ENCODE assay signal across 19 cellular contexts in the genomic region with DNA sequence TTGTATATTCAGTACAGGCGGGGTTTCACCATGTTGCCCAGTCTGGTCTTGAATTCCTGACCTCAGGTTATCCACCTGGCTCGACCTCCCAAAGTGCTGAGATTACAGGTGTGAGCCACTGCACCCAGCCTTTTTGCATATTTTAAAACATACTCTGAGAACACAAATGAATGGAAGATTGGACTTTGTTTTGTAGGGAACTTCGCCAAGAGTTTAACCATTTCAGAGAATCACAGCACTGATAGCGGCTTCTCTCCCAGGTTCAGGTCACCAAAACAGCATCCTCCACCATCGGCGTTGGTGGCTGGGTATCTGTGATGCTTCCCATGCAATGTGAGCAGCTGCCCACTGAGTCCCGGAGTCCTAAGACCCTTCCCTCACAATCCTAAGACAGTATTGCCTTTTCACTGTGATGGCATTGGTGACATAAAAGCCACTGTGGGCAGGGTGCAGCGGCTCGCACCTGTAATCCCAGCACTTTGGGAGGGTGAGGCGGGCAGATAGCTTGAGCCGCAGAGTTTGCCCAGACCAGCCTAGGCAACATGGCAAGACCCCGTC. TPM values are rescaled to one million over a fixed set of nuclear protein-coding genes. Genes with fewer than 3 reads are reported as not detected.
A peak's percentile ranks its signal among the peaks of the same experiment; 100 is the strongest.
DNase-seq lines count a peak whose midpoint lies in the region; ATAC-seq, FAIRE-seq and TF ChIP-seq lines count a peak whose summit lies in the region.
"Had no signal": no experiment of that assay in that cellular context is flagged by ENCODE, and none has a peak within 500 bp of the region (broad histone marks: within the 10 kb centered on the region; RNA-seq: fewer than 3 reads in every experiment).

No MANE protein-coding gene starts in this region.

- intact Hi-C loops in CD14-positive monocyte (cut with micrococcal nuclease) (loop anchor here in 1 of 2 donors (2.0 to 5.0 kb wide), 2 partner anchors 61 to 121 kb away; a partner anchor contains a TSS), K562 (cut with micrococcal nuclease) (loop anchor here (10.0 kb wide), 1 partner anchor 189 kb away; no protein-coding TSS in a partner anchor), HepG2 (cut with micrococcal nuclease; ENCODE audit: unreplicated experiment) (loop anchor here (5.0 kb wide), 1 partner anchor 36 kb away; no protein-coding TSS in a partner anchor), spleen (cut with DNase I; ENCODE audit: low total_unique reads) (loop anchor here (10.0 kb wide), 1 partner anchor 509 kb away; no protein-coding TSS in a partner anchor)

- CTCF ChIA-PET in K562 (lab: Yijun Ruan, JAX; ENCODE audit: low intra/inter-chr PET ratio), result interaction anchor here (0.6 kb wide), 1 partner anchor 56 kb away, joined by 3 read pairs; no protein-coding TSS in a partner anchor
- CTCF ChIA-PET in HepG2 (lab: Yijun Ruan, JAX; ENCODE audit: low intra/inter-chr PET ratio, low total read pairs), result no interaction called here

- H3K27ac Mint-ChIP-seq in CD14-positive monocyte, result peak overlapping the region; percentile 68 to 100 (median 76)
- H3K27ac Mint-ChIP-seq: CD4-positive, alpha-beta T cell; IgD-negative memory B cell had no signal

- no peaks in the 10 kb centered on the region for H3K9me1 ChIP-seq in K562 (ENCODE audit: control insufficient read depth, insufficient read depth, low read length)

- POLR2A ChIA-PET in K562 (lab: Yijun Ruan, JAX) (interaction anchor here (0.5 to 2.2 kb wide), 4 partner anchors 43 to 1229 kb away, joined by 3 to 6 read pairs (median 4); a partner anchor contains a TSS), HepG2 (lab: Yijun Ruan, JAX) (no interaction called here)

- H3K4me2 ChIP-seq in K562 (ENCODE audit: insufficient read depth, low read length), result no peak overlapping the region; the same call in 1 of the 2 replicates
- peak overlapping the region; percentile 68 for H3K4me2 ChIP-seq in HepG2 (ENCODE audit: low read depth, low read length)
- H3K4me2 ChIP-seq: BLaER1 had no signal

- no peaks in the 10 kb centered on the region for H4K20me1 ChIP-seq in K562 (replicated peaks; ENCODE audit: control insufficient read depth, insufficient read depth, low read length)
- H4K20me1 ChIP-seq in HepG2 (ENCODE audit: insufficient read depth, low read length), result no peaks in the 10 kb centered on the region
- H4K20me1 ChIP-seq: BLaER1 had no signal

- TF ChIP-seq EP300 in K562 (IDR thresholded peaks at IDR 0.05; ENCODE audit: low read length), result no peak
- no peak for TF ChIP-seq EP300 in HepG2 (IDR thresholded peaks at IDR 0.05; ENCODE audit: low read depth in 2 of 2, low read length in 2 of 2)
- no peak for TF ChIP-seq EP300 in HepG2 (CRISPR knock-in tag; IDR thresholded peaks at IDR 0.05; ENCODE audit: borderline replicate concordance)

- TF ChIP-seq CTCF in CD14-positive monocyte (IDR thresholded peaks at IDR 0.05) (no peak), K562 (IDR thresholded peaks at IDR 0.05 in 2 of 3, conservative IDR thresholded peaks at IDR 0.05 in 1 of 3; ENCODE audit: insufficient read depth in 2 of 3, low read depth in 1 of 3, low read length in 3 of 3) (no peak), HepG2 (CRISPR knock-in tag; IDR thresholded peaks at IDR 0.05) (no peak), spleen (IDR thresholded peaks at IDR 0.05 in 8 of 11, conservative IDR thresholded peaks at IDR 0.05 in 3 of 11) (no peak)

- H3K9ac ChIP-seq in K562 (ENCODE audit: insufficient read depth in 1 of 2, low read depth in 2 of 2, low read length in 2 of 2) (peak overlapping the region in 1 of 2 experiments; percentile 56; a peak in 1 of 4 replicates), HepG2 (ENCODE audit: insufficient read depth, low read depth, low read length) (no peak overlapping the region)
- H3K9ac ChIP-seq: BLaER1 had no signal

- H3K27me3 ChIP-seq in K562 (ENCODE audit: control insufficient read depth in 2 of 2, insufficient read depth in 2 of 2, low read length in 2 of 2) (no peaks in the 10 kb centered on the region), HepG2 (ENCODE audit: control insufficient read depth in 1 of 2, insufficient read depth in 2 of 2, low read length in 2 of 2) (peaks cover 3 to 26% of the 10 kb centered on the region in 2 experiments; a peak in 4 of 5 replicates), spleen (replicated peaks in 1 of 7) (no peaks in the 10 kb centered on the region)
- H3K27me3 ChIP-seq: BLaER1 had no signal

- FAIRE-seq in K562 (lab: Jason Lieb, UNC), result no peak
- FAIRE-seq in HepG2 (lab: Jason Lieb, UNC), result peak; percentile 73
- FAIRE-seq: G401.6, GM12891, H1 had no signal

- no peaks in the 10 kb centered on the region for H3K36me3 ChIP-seq in K562 (ENCODE audit: control insufficient read depth, insufficient read depth, low read length)
- no peaks in the 10 kb centered on the region for H3K36me3 ChIP-seq in HepG2 (replicated peaks in 1 of 2; ENCODE audit: control insufficient read depth in 1 of 2, insufficient read depth in 2 of 2, low read length in 2 of 2)
- H3K36me3 ChIP-seq in spleen, result no peaks in the 10 kb centered on the region
- H3K36me3 ChIP-seq: BLaER1, HAP-1 had no signal

- TF ChIP-seq POLR2A in K562 (conservative IDR thresholded peaks at IDR 0.05), result no peak
- TF ChIP-seq POLR2A in HepG2 (IDR thresholded peaks at IDR 0.05; ENCODE audit: insufficient read depth in 1 of 2, low read depth in 2 of 2, low read length in 2 of 2), result no peak
- no peak for TF ChIP-seq POLR2A in spleen (IDR thresholded peaks at IDR 0.05)

- no peaks in the 10 kb centered on the region for H3K9me3 ChIP-seq in K562 (replicated peaks; ENCODE audit: control insufficient read depth, insufficient read depth, low read depth, low read length)
- no peaks in the 10 kb centered on the region for H3K9me3 ChIP-seq in HepG2 (ENCODE audit: low read length)
- H3K9me3 ChIP-seq in spleen, result peaks cover 0 to 4% (median 0%) of the 10 kb centered on the region in 8 donors
- H3K9me3 ChIP-seq: BLaER1, HAP-1 had no signal

- peaks cover 23 to 34% of the 10 kb centered on the region in 2 experiments for H3K4me1 ChIP-seq in K562 (replicated peaks in 1 of 2; ENCODE audit: control insufficient read depth in 2 of 2, insufficient read depth in 2 of 2, low read length in 2 of 2)
- H3K4me1 ChIP-seq in HepG2 (ENCODE audit: insufficient read depth, low read length), result peaks cover 46% of the 10 kb centered on the region
- peaks cover 16 to 59% (median 34%) of the 10 kb centered on the region in 6 donors for H3K4me1 ChIP-seq in spleen

- no peaks in the 10 kb centered on the region for H3K79me2 ChIP-seq in K562 (ENCODE audit: control insufficient read depth, insufficient read depth, low read length)
- H3K79me2 ChIP-seq in HepG2 (ENCODE audit: insufficient read depth, low read length), result no peaks in the 10 kb centered on the region

- ATAC-seq in K562 (no peak), HepG2 (no peak)

- H3K27me3 Mint-ChIP-seq in CD14-positive monocyte (ENCODE audit: low read depth in 3 of 3), result peaks cover 0 to 9% (median 0%) of the 10 kb centered on the region in 3 donors
- H3K27me3 Mint-ChIP-seq: CD4-positive, alpha-beta T cell; IgD-negative memory B cell had no signal

- no peak for DNase-seq in CD14-positive monocyte (ENCODE audit: low spot score)
- DNase-seq in K562 (ENCODE audit: extremely low read depth in 1 of 4, low spot score in 3 of 4), result no peak
- DNase-seq in HepG2 (ENCODE audit: low spot score), result peak; percentile 35
- peak; percentile 54 for DNase-seq in spleen
- DNase-seq in NCI-H526 treated with DMSO at 0.1 percent for 48 hours (lab: John Stamatoyannopoulos, UW), result no peak
- DNase-seq in DMS79 (lab: John Stamatoyannopoulos, UW), result no peak
- no peak for DNase-seq in NCI-H1694 (lab: John Stamatoyannopoulos, UW)
- DNase-seq: 8988T; AML-193; Calu3; CD4-positive, alpha-beta T cell; DMS79 treated with DMSO at 0.1 percent for 48 hours; EL had no signal

- no peak for TF ChIP-seq RAD21 in K562 (CRISPR knock-in tag; conservative IDR thresholded peaks at IDR 0.05 in 1 of 2, IDR thresholded peaks at IDR 0.05 in 1 of 2)
- TF ChIP-seq RAD21 in HepG2 (CRISPR knock-in tag; IDR thresholded peaks at IDR 0.05), result no peak

- no peak overlapping the region for H3K4me3 ChIP-seq in K562
- H3K4me3 ChIP-seq in HepG2 (replicated peaks in 1 of 3; ENCODE audit: insufficient read depth in 1 of 3, low read depth in 2 of 3, low read length in 3 of 3), result peak overlapping the region in 1 of 3 experiments; percentile 49; a peak in 2 of 6 replicates
- no peak overlapping the region for H3K4me3 ChIP-seq in spleen
- H3K4me3 ChIP-seq: BLaER1, HAP-1 had no signal

- no TSS peak for BruUV-seq in K562 (replicated peaks; lab: Mats Ljungman, UMichigan)
- no TSS peak for BruUV-seq in HepG2 (replicated peaks; lab: Mats Ljungman, UMichigan)

- in situ Hi-C loops in K562 (cut with MboI) (no loop called here), HepG2 (cut with HindIII; ENCODE audit: extremely low pct_ligation_motif_present, low pct_unique_long_range_greater_than_20kb) (loop anchor here (5.0 kb wide), 1 partner anchor 46 kb away; no protein-coding TSS in a partner anchor)

- H3K4me3 Mint-ChIP-seq in CD14-positive monocyte, result no peak overlapping the region
- H3K4me3 Mint-ChIP-seq: CD4-positive, alpha-beta T cell; IgD-negative memory B cell had no signal

- H3K27ac ChIP-seq in K562 (ENCODE audit: extremely low read depth, low read depth, low read length), result no peak overlapping the region
- H3K27ac ChIP-seq in HepG2 (ENCODE audit: extremely low read length, insufficient read depth, low read length), result no peak overlapping the region
- no peak overlapping the region for H3K27ac ChIP-seq in spleen
- H3K27ac ChIP-seq: BLaER1 had no signal

- H3K9me3 Mint-ChIP-seq in CD14-positive monocyte, result peaks cover 0 to 5% (median 0%) of the 10 kb centered on the region in 7 donors
- H3K9me3 Mint-ChIP-seq: CD4-positive, alpha-beta T cell; IgD-negative memory B cell had no signal

- H3K36me3 Mint-ChIP-seq in CD14-positive monocyte, result peaks cover 0 to 6% of the 10 kb centered on the region in 2 donors
- H3K36me3 Mint-ChIP-seq: IgD-negative memory B cell had no signal

- H3K4me1 Mint-ChIP-seq in CD14-positive monocyte, result peaks cover 71% of the 10 kb centered on the region

- WGBS in K562 (ENCODE audit: insufficient coverage, low coverage, missing lambda C conversion rate), result 38% methylated on average over 12 of the region's 12 CpGs
- 1% methylated on average over 10 of the region's 12 CpGs for WGBS in HepG2 (ENCODE audit: low lambda C conversion rate)
- WGBS in spleen, 5 donors, result 81 to 90% (median 89%) methylated on average over 12 of the region's 12 CpGs

- no peak overlapping the region; the same call in 1 of the 2 replicates for H2AFZ ChIP-seq in K562 (ENCODE audit: low read depth, low read length)
- H2AFZ ChIP-seq in HepG2 (ENCODE audit: low read length), result no peak overlapping the region

RNA-seq across cellular contexts. Expression of a gene that starts 42.3 kb away (rescaled TPM):
- 1,000 to 10,000 TPM; 7,346 to 8,673 TPM for polyA plus RNA-seq in CD14-positive monocyte
- total RNA-seq in K562 (2011; cell fraction: chromatin; rRNA removed; ENCODE audit: low replicate concordance), result 516 and 975 TPM in 2 replicates
- 1,506 and 1,517 TPM in 2 replicates for total RNA-seq in K562 (2011; cell fraction: nucleolus; rRNA removed)
- total RNA-seq in K562 (2011; cell fraction: nucleoplasm; rRNA removed), result 977 and 1,240 TPM in 2 replicates
- 300 and 431 TPM in 2 replicates for total RNA-seq in K562 (2014; rRNA removed)
- 231 and 245 TPM in 2 replicates for total RNA-seq in K562 (2014; rRNA removed; fragmentation: Illumina TruSeq; extraction: Trizol)
- 354 and 357 TPM in 2 replicates for total RNA-seq in K562 (2015; rRNA removed; fragmentation: Illumina TruSeq; extraction: Trizol)
- 458 and 473 TPM in 2 replicates for total RNA-seq in K562 (2021)
- 613 and 630 TPM in 2 replicates for polyA plus RNA-seq in K562 (2011; rRNA removed)
- 632 and 704 TPM in 2 replicates for polyA plus RNA-seq in K562 (2011; cell fraction: cytosol; rRNA removed)
- polyA plus RNA-seq in K562 (2011; cell fraction: nucleus; rRNA removed), result 504 and 505 TPM in 2 replicates
- polyA plus RNA-seq in K562 (2012), result 541 and 1,183 TPM in 2 replicates
- 439 and 442 TPM in 2 replicates for polyA plus RNA-seq in K562 (2014; fragmentation: Illumina TruSeq; extraction: Trizol)
- polyA plus RNA-seq in K562 (2014; fragmentation: Nextera tagmentation; extraction: Ambion mirVana), result 100 to 1,000 TPM; 429 to 700 TPM
- polyA plus RNA-seq in K562 (2014; rRNA removed), result 399 and 425 TPM in 2 replicates
- polyA minus RNA-seq in K562 (2011; rRNA and poly(A)+ RNA removed), result 379 and 426 TPM in 2 replicates
- polyA minus RNA-seq in K562 (2011; cell fraction: cytosol; rRNA and poly(A)+ RNA removed), result 290 and 309 TPM in 2 replicates
- polyA minus RNA-seq in K562 (2011; cell fraction: nucleus; rRNA and poly(A)+ RNA removed), result 87.5 and 138 TPM in 2 replicates
- total RNA-seq in HepG2 (2016; rRNA removed; fragmentation: Illumina TruSeq; extraction: Trizol), result 148 and 323 TPM in 2 replicates
- total RNA-seq in HepG2 (2016; cell fraction: cytosol; rRNA removed; fragmentation: Illumina TruSeq; extraction: Trizol; ENCODE audit: low read depth), result 16.4 and 17.5 TPM in 2 replicates
- 130 and 339 TPM in 2 replicates for total RNA-seq in HepG2 (2016; cell fraction: insoluble cytoplasmic fraction; rRNA removed; fragmentation: Illumina TruSeq; extraction: Trizol)
- total RNA-seq in HepG2 (2016; cell fraction: membrane; rRNA removed; fragmentation: Illumina TruSeq; extraction: Trizol), result 41.6 and 42.4 TPM in 2 replicates
- 278 and 332 TPM in 2 replicates for total RNA-seq in HepG2 (2016; cell fraction: nucleus; rRNA removed; fragmentation: Illumina TruSeq; extraction: Trizol)
- 643 and 779 TPM in 2 replicates for polyA plus RNA-seq in HepG2 (2011; rRNA removed)
- 776 and 886 TPM in 2 replicates for polyA plus RNA-seq in HepG2 (2011; cell fraction: cytosol; rRNA removed)
- 356 and 433 TPM in 2 replicates for polyA plus RNA-seq in HepG2 (2011; cell fraction: nucleus; rRNA removed)
- polyA plus RNA-seq in HepG2 (2012), result 412 and 503 TPM in 2 replicates
- polyA plus RNA-seq in HepG2 (2016; cell fraction: cytosol; fragmentation: Illumina TruSeq; extraction: Trizol; ENCODE audit: low read depth), result 14.6 and 15.4 TPM in 2 replicates
- polyA plus RNA-seq in HepG2 (2016; cell fraction: insoluble cytoplasmic fraction; fragmentation: Illumina TruSeq; extraction: Trizol; ENCODE audit: low read depth), result 111 and 126 TPM in 2 replicates
- polyA plus RNA-seq in HepG2 (2016; cell fraction: membrane; fragmentation: Illumina TruSeq; extraction: Trizol; ENCODE audit: low read depth), result 26.4 and 27.8 TPM in 2 replicates
- 383 and 387 TPM in 2 replicates for polyA plus RNA-seq in HepG2 (2016; cell fraction: nucleus; fragmentation: Illumina TruSeq; extraction: Trizol; ENCODE audit: insufficient read depth, low read depth)
- polyA minus RNA-seq in HepG2 (2011; rRNA and poly(A)+ RNA removed; ENCODE audit: low replicate concordance), result 387 and 527 TPM in 2 replicates
- polyA minus RNA-seq in HepG2 (2011; cell fraction: cytosol; rRNA and poly(A)+ RNA removed), result 256 and 356 TPM in 2 replicates
- polyA minus RNA-seq in HepG2 (2011; cell fraction: nucleus; rRNA and poly(A)+ RNA removed), result 143 and 184 TPM in 2 replicates
- total RNA-seq in spleen, result 1,000 to 10,000 TPM; 1,269 to 1,826 (median 1,507) TPM
- 100 to 1,000 TPM; 363 to 690 (median 437) TPM for polyA plus RNA-seq in spleen

Comparison
In these comparisons a context has a peak if more than half of its experiments do, and no peak if none do; other contexts are left out.
1. DNase-seq: peak in HepG2 (single experiment) and spleen (single experiment); none in CD14-positive monocyte (single experiment), K562 (0 of 4), NCI-H526 treated with DMSO at 0.1 percent for 48 hours (single experiment), DMS79 (single experiment) and NCI-H1694 (single experiment).
2. RNA of a gene that starts 42.3 kb away (polyA plus RNA-seq): 7,346 to 8,673 TPM in CD14-positive monocyte; 14.6 to 886 TPM in HepG2, 399 to 1,183 TPM in K562 and 363 to 690 TPM in spleen; every median in the first group is over 4 times any median in the second.